8 cellular contexts compared by ENCODE assay signal in genomic region chr16:1826691-1827573, GRCh38. TPM values are rescaled to one million over a fixed set of nuclear protein-coding genes. Genes with fewer than 3 reads are reported as not detected.
DNase-seq lines count a peak whose midpoint lies in the region; TF ChIP-seq lines count a peak whose summit lies in the region.

Gene FAHD1 (plus strand): TSS chr16:1827206. CDS start chr16:1827239, 33 bp downstream.
Gene HAGH (minus strand): TSS chr16:1826825. CDS start chr16:1826787, 38 bp downstream.

- H3K27me3 ChIP-seq in HAP-1 (ENCODE audit: low read depth), result no peaks in the 10 kb centered on the region
- H3K27me3 ChIP-seq in MG63, result no peaks in the 10 kb centered on the region

- H3K27ac Mint-ChIP-seq in nephron progenitor cell, result peak within 1 kb of the TSS; percentile 57
- peak within 1 kb of the TSS; percentile 88 for H3K27ac Mint-ChIP-seq in stimulated activated naive CD8-positive, alpha-beta T cell treated with anti-CD3 and anti-CD28 coated beads, Interleukin-15, Interleukin-2, amounts not matched to agents 100 ng/mL and 50 ng/mL, for 24 hours

- peak; percentile 83 to 93 for DNase-seq in HAP-1 (ENCODE audit: low spot score in 2 of 2)
- peak; percentile 94 for DNase-seq in MG63
- peak; percentile 83 to 92 for DNase-seq in SHP77 (lab: John Stamatoyannopoulos, UW)
- peak; percentile 90 for DNase-seq in activated effector memory CD4-positive, alpha-beta T cell treated with Interleukin-2 at 50 U/mL for 16 hours
- DNase-seq in fibroblast of pulmonary artery (ENCODE audit: low read depth), result peak; percentile 98
- DNase-seq in nephron progenitor cell, result peak; percentile 93

- peak within 1 kb of the TSS; percentile 88 for H3K4me3 ChIP-seq in HAP-1
- H3K4me3 ChIP-seq in MG63, result peak within 1 kb of the TSS; percentile 80
- peak within 1 kb of the TSS; percentile 98 for H3K4me3 ChIP-seq in fibroblast of pulmonary artery (replicated peaks; ENCODE audit: low read depth, low read length)

- H3K36me3 ChIP-seq in ES-I3 (ENCODE audit: insufficient read depth, low read length), result no peaks in the 10 kb centered on the region
- no peaks in the 10 kb centered on the region; the same call in 1 of the 2 replicates for H3K36me3 ChIP-seq in HAP-1 (replicated peaks)
- peaks cover 24% of the 10 kb centered on the region for H3K36me3 ChIP-seq in MG63

- H3K9me3 Mint-ChIP-seq in nephron progenitor cell, result no peaks in the 10 kb centered on the region
- H3K9me3 Mint-ChIP-seq in stimulated activated naive CD8-positive, alpha-beta T cell treated with anti-CD3 and anti-CD28 coated beads, Interleukin-15, Interleukin-2, amounts not matched to agents 100 ng/mL and 50 ng/mL, for 24 hours, result no peaks in the 10 kb centered on the region

- H3K4me1 Mint-ChIP-seq in nephron progenitor cell, result peaks cover 40% of the 10 kb centered on the region
- peaks cover 48% of the 10 kb centered on the region for H3K4me1 Mint-ChIP-seq in stimulated activated naive CD8-positive, alpha-beta T cell treated with anti-CD3 and anti-CD28 coated beads, Interleukin-15, Interleukin-2, amounts not matched to agents 100 ng/mL and 50 ng/mL, for 24 hours (ENCODE audit: low read depth)

- peak within 1 kb of the TSS; percentile 97 for H3K4me3 Mint-ChIP-seq in nephron progenitor cell
- H3K4me3 Mint-ChIP-seq in stimulated activated naive CD8-positive, alpha-beta T cell treated with anti-CD3 and anti-CD28 coated beads, Interleukin-15, Interleukin-2, amounts not matched to agents 100 ng/mL and 50 ng/mL, for 24 hours, result peak within 1 kb of the TSS; percentile 88

- peaks cover 21% of the 10 kb centered on the region for H3K36me3 Mint-ChIP-seq in nephron progenitor cell (ENCODE audit: low read depth)
- H3K36me3 Mint-ChIP-seq in stimulated activated naive CD8-positive, alpha-beta T cell treated with anti-CD3 and anti-CD28 coated beads, Interleukin-15, Interleukin-2, amounts not matched to agents 100 ng/mL and 50 ng/mL, for 24 hours (ENCODE audit: low read depth), result no peaks in the 10 kb centered on the region

- peak within 1 kb of the TSS; percentile 88 for H3K9ac ChIP-seq in ES-I3 (ENCODE audit: low read depth, low read length)

- in situ Hi-C loops in HAP-1 (cut with MboI; ENCODE audit: low sequenced_read_pairs), result no loop called here

- TF ChIP-seq CTCF in fibroblast of pulmonary artery (IDR thresholded peaks at IDR 0.05; ENCODE audit: low read length, missing control alignments) (no peak), nephron progenitor cell (IDR thresholded peaks at IDR 0.05) (no peak)

- H3K9me3 ChIP-seq in ES-I3 (ENCODE audit: control insufficient read depth, insufficient read depth, low read length), result no peaks in the 10 kb centered on the region
- H3K9me3 ChIP-seq in HAP-1, result no peaks in the 10 kb centered on the region
- no peaks in the 10 kb centered on the region for H3K9me3 ChIP-seq in MG63

- peaks cover 15% of the 10 kb centered on the region for H3K27me3 Mint-ChIP-seq in nephron progenitor cell (ENCODE audit: low read depth, poor library complexity)
- no peaks in the 10 kb centered on the region for H3K27me3 Mint-ChIP-seq in stimulated activated naive CD8-positive, alpha-beta T cell treated with anti-CD3 and anti-CD28 coated beads, Interleukin-15, Interleukin-2, amounts not matched to agents 100 ng/mL and 50 ng/mL, for 24 hours

- H3K4me1 ChIP-seq in ES-I3 (ENCODE audit: insufficient read depth, low read length) (peaks cover 7% of the 10 kb centered on the region; the same call in 1 of the 2 replicates), HAP-1 (peaks cover 5% of the 10 kb centered on the region)

RNA-seq across cellular contexts. Expression of gene FAHD1, which starts in this region (rescaled TPM):
- total RNA-seq in MG63 (2014; rRNA removed; shearing (Covaris generic); ENCODE audit: low replicate concordance), result 33.4 and 35.4 TPM in 2 replicates

RNA-seq across cellular contexts. Expression of gene HAGH, which starts in this region (rescaled TPM):
- total RNA-seq in MG63 (2014; rRNA removed; shearing (Covaris generic); ENCODE audit: low replicate concordance), result 120 and 186 TPM in 2 replicates

Comparison
In these comparisons a context has a peak if more than half of its experiments do, and no peak if none do; other contexts are left out.
1. Peak in every context shown above with its lines: DNase-seq and H3K4me3 ChIP-seq.